ENCODE assay signal across 10 cellular contexts in genomic region chr2:55416826-55417568, GRCh38. TPM values are rescaled to one million over a fixed set of nuclear protein-coding genes. Genes with fewer than 3 reads are reported as not detected.
DNase-seq lines count a peak whose midpoint lies in the region; ATAC-seq, FAIRE-seq and TF ChIP-seq lines count a peak whose summit lies in the region.
"Had no signal": no experiment of that assay in that cellular context is flagged by ENCODE, and none has a peak within 500 bp of the region (broad histone marks: within the 10 kb centered on the region; RNA-seq: fewer than 3 reads in every experiment).

No MANE protein-coding gene starts in this region.

- H3K4me1 Mint-ChIP-seq in activated CD4-positive, alpha-beta T cell treated with anti-CD3 and anti-CD28 coated beads for 36 hours: peaks cover 34% of the 10 kb centered on the region

- peaks cover 67% of the 10 kb centered on the region for H3K79me2 ChIP-seq in HepG2 (ENCODE audit: insufficient read depth, low read length)

- H3K4me2 ChIP-seq in HepG2 (ENCODE audit: low read depth, low read length): peak overlapping the region; percentile 92

- peaks cover 7 to 15% of the 10 kb centered on the region in 2 experiments; a peak in 3 of 5 replicates for H3K36me3 ChIP-seq in HepG2 (replicated peaks in 1 of 2; ENCODE audit: control insufficient read depth in 1 of 2, insufficient read depth in 2 of 2, low read length in 2 of 2)
- H3K36me3 ChIP-seq in right lobe of liver: no peaks in the 10 kb centered on the region
- H3K36me3 ChIP-seq in SJCRH30: peaks cover 16% of the 10 kb centered on the region
- peaks cover 2% of the 10 kb centered on the region for H3K36me3 ChIP-seq in upper lobe of right lung
- peaks cover 0 to 9% (median 0%) of the 10 kb centered on the region in 3 donors for H3K36me3 ChIP-seq in tibial nerve

- H3K36me3 Mint-ChIP-seq in activated CD4-positive, alpha-beta T cell treated with anti-CD3 and anti-CD28 coated beads for 36 hours (ENCODE audit: low read depth): no peaks in the 10 kb centered on the region

- H3K4me3 Mint-ChIP-seq in activated CD4-positive, alpha-beta T cell treated with anti-CD3 and anti-CD28 coated beads for 36 hours: no peak overlapping the region
- H3K4me3 Mint-ChIP-seq: activated T-cell treated with anti-CD3 and anti-CD28 coated beads, Interleukin-2, amount 50 U/mL, for 24 hours had no signal

- H3K9ac ChIP-seq in HepG2 (ENCODE audit: insufficient read depth, low read depth, low read length): peak overlapping the region; percentile 12

- TF ChIP-seq CTCF in HepG2 (CRISPR knock-in tag; IDR thresholded peaks at IDR 0.05) (no peak), right lobe of liver (IDR thresholded peaks at IDR 0.05) (no peak), fibroblast of pulmonary artery (IDR thresholded peaks at IDR 0.05; ENCODE audit: low read length, missing control alignments) (no peak), upper lobe of right lung (IDR thresholded peaks at IDR 0.05) (no peak), tibial nerve (IDR thresholded peaks at IDR 0.05) (no peak)

- no peak for FAIRE-seq in HepG2 (lab: Jason Lieb, UNC)

- H3K27me3 Mint-ChIP-seq in activated CD4-positive, alpha-beta T cell treated with anti-CD3 and anti-CD28 coated beads for 36 hours: peaks cover 7% of the 10 kb centered on the region

- no peak for TF ChIP-seq EP300 in HepG2 (IDR thresholded peaks at IDR 0.05; ENCODE audit: low read depth in 2 of 2, low read length in 2 of 2)
- no peak for TF ChIP-seq EP300 in HepG2 (CRISPR knock-in tag; IDR thresholded peaks at IDR 0.05; ENCODE audit: borderline replicate concordance)
- no peak for TF ChIP-seq EP300 in tibial nerve (IDR thresholded peaks at IDR 0.05)

- peak overlapping the region in 2 of 3 experiments; percentile 89 to 98; a peak in 4 of 6 replicates for H3K4me3 ChIP-seq in HepG2 (replicated peaks in 1 of 3; ENCODE audit: insufficient read depth in 1 of 3, low read depth in 2 of 3, low read length in 3 of 3)
- no peak overlapping the region for H3K4me3 ChIP-seq in right lobe of liver
- peak overlapping the region; percentile 90 for H3K4me3 ChIP-seq in SJCRH30
- H3K4me3 ChIP-seq in fibroblast of pulmonary artery (replicated peaks; ENCODE audit: low read depth, low read length): peak overlapping the region; percentile 84
- H3K4me3 ChIP-seq in upper lobe of right lung: peak overlapping the region; percentile 80
- H3K4me3 ChIP-seq in tibial nerve: no peak overlapping the region

- H3K4me1 ChIP-seq in HepG2 (ENCODE audit: insufficient read depth, low read length): peaks cover 43% of the 10 kb centered on the region
- no peaks in the 10 kb centered on the region for H3K4me1 ChIP-seq in right lobe of liver
- H3K4me1 ChIP-seq in SJCRH30: peaks cover 6% of the 10 kb centered on the region; the same call in 1 of the 2 replicates
- H3K4me1 ChIP-seq in upper lobe of right lung: peaks cover 11% of the 10 kb centered on the region
- peaks cover 0 to 34% (median 2%) of the 10 kb centered on the region in 4 donors for H3K4me1 ChIP-seq in tibial nerve

- WGBS in HepG2 (ENCODE audit: low lambda C conversion rate): 73% methylated on average over 5 of the region's 5 CpGs
- WGBS in right lobe of liver (ENCODE audit: insufficient coverage, low coverage, low lambda C conversion rate, missing lambda C conversion rate): 58% methylated on average over 5 of the region's 5 CpGs
- WGBS in tibial nerve, 2 donors: 63 to 64% methylated on average over 5 of the region's 5 CpGs

- intact Hi-C loops in HepG2 (cut with micrococcal nuclease; ENCODE audit: unreplicated experiment) (loop anchor here (5.0 to 10.0 kb wide), 4 partner anchors 100 to 200 kb away; partner anchors contain the start of genes CFAP36, CLHC1, PPP4R3B and RPS27A), right lobe of liver (cut with DNase I) (no loop called here), upper lobe of right lung (cut with DNase I) (no loop called here)
- intact Hi-C loops in activated CD4-positive, alpha-beta T cell treated with anti-CD3 and anti-CD28 coated beads for 36 hours (cut with DNase I, micrococcal nuclease): loop anchor here in 1 of 2 experiments (5.0 kb wide), 2 partner anchors 135 to 185 kb away; partner anchors contain the start of genes CLHC1 and RPS27A

- TF ChIP-seq POLR2A in HepG2 (IDR thresholded peaks at IDR 0.05; ENCODE audit: insufficient read depth in 1 of 2, low read depth in 2 of 2, low read length in 2 of 2) (no peak), right lobe of liver (IDR thresholded peaks at IDR 0.05) (no peak), tibial nerve (IDR thresholded peaks at IDR 0.05) (no peak)

- no peak overlapping the region for H3K27ac Mint-ChIP-seq in activated CD4-positive, alpha-beta T cell treated with anti-CD3 and anti-CD28 coated beads for 36 hours
- H3K27ac Mint-ChIP-seq: activated T-cell treated with anti-CD3 and anti-CD28 coated beads, Interleukin-2, amount 50 U/mL, for 24 hours had no signal

- H3K27ac ChIP-seq in HepG2 (ENCODE audit: extremely low read length, insufficient read depth, low read length) (no peak overlapping the region), right lobe of liver (no peak overlapping the region), SJCRH30 (no peak overlapping the region), upper lobe of right lung (peak overlapping the region; percentile 7), tibial nerve (peak overlapping the region in 1 of 4 donors; percentile 31)

- DNase-seq in HepG2 (ENCODE audit: low spot score): no peak
- DNase-seq in right lobe of liver: no peak
- DNase-seq in SJCRH30: no peak
- no peak for DNase-seq in fibroblast of pulmonary artery (ENCODE audit: low read depth)
- no peak for DNase-seq in upper lobe of right lung
- no peak for DNase-seq in tibial nerve (ENCODE audit: low spot score in 2 of 2)
- no peak for DNase-seq in activated CD4-positive, alpha-beta T cell treated with anti-CD3 and anti-CD28 coated beads for 36 hours
- DNase-seq in COR-L47 (lab: John Stamatoyannopoulos, UW): no peak
- DNase-seq: activated T-cell treated with anti-CD3 and anti-CD28 coated beads, Interleukin-2, amount 50 U/mL, for 24 hours; stimulated activated naive CD4-positive, alpha-beta T cell had no signal

- no peaks in the 10 kb centered on the region for H4K20me1 ChIP-seq in HepG2 (ENCODE audit: insufficient read depth, low read length)

- CTCF ChIA-PET in HepG2 (lab: Yijun Ruan, JAX; ENCODE audit: low intra/inter-chr PET ratio, low total read pairs): no interaction called here
- CTCF ChIA-PET in activated CD4-positive, alpha-beta T cell treated with anti-CD3 and anti-CD28 coated beads for 36 hours (lab: Charles Lee): no interaction called here

- H3K27me3 ChIP-seq in HepG2 (ENCODE audit: control insufficient read depth in 1 of 2, insufficient read depth in 2 of 2, low read length in 2 of 2): peaks cover 0 to 4% of the 10 kb centered on the region in 2 experiments; a peak in 1 of 5 replicates
- H3K27me3 ChIP-seq in right lobe of liver: no peaks in the 10 kb centered on the region
- no peaks in the 10 kb centered on the region for H3K27me3 ChIP-seq in SJCRH30
- H3K27me3 ChIP-seq in upper lobe of right lung: no peaks in the 10 kb centered on the region
- H3K27me3 ChIP-seq in tibial nerve: no peaks in the 10 kb centered on the region

- BruUV-seq in HepG2 (replicated peaks; lab: Mats Ljungman, UMichigan): no TSS peak

- no peak overlapping the region for H2AFZ ChIP-seq in HepG2 (ENCODE audit: low read length)

- H3K9me3 ChIP-seq in HepG2 (ENCODE audit: low read length): no peaks in the 10 kb centered on the region
- H3K9me3 ChIP-seq in right lobe of liver: no peaks in the 10 kb centered on the region
- H3K9me3 ChIP-seq in SJCRH30 (replicated peaks): no peaks in the 10 kb centered on the region
- no peaks in the 10 kb centered on the region for H3K9me3 ChIP-seq in upper lobe of right lung
- H3K9me3 ChIP-seq in tibial nerve: no peaks in the 10 kb centered on the region

- no peaks in the 10 kb centered on the region for H3K9me3 Mint-ChIP-seq in activated CD4-positive, alpha-beta T cell treated with anti-CD3 and anti-CD28 coated beads for 36 hours (ENCODE audit: low read depth)
- H3K9me3 Mint-ChIP-seq: activated T-cell treated with anti-CD3 and anti-CD28 coated beads, Interleukin-2, amount 50 U/mL, for 24 hours had no signal

- in situ Hi-C loops in HepG2 (cut with HindIII; ENCODE audit: extremely low pct_ligation_motif_present, low pct_unique_long_range_greater_than_20kb): no loop called here

- ATAC-seq in HepG2: no peak
- no peak for ATAC-seq in right lobe of liver
- no peak for ATAC-seq in upper lobe of right lung
- no peak for ATAC-seq in activated CD4-positive, alpha-beta T cell treated with anti-CD3 and anti-CD28 coated beads for 36 hours

- TF ChIP-seq RAD21 in HepG2 (CRISPR knock-in tag; IDR thresholded peaks at IDR 0.05): no peak

- POLR2A ChIA-PET in HepG2 (lab: Yijun Ruan, JAX): no interaction called here
- POLR2A ChIA-PET in activated CD4-positive, alpha-beta T cell treated with anti-CD3 and anti-CD28 coated beads for 36 hours (lab: Charles Lee): no interaction called here

RNA-seq across cellular contexts. Expression of gene CCDC88A, which starts 2.7 kb away (rescaled TPM):
- total RNA-seq in HepG2 (2016; rRNA removed; fragmentation: Illumina TruSeq; extraction: Trizol) (84.1 and 112 TPM in 2 replicates), right lobe of liver (10 to 100 TPM; 11.5 to 26.1 (median 18.5) TPM), upper lobe of right lung (86.1 TPM), tibial nerve (10 to 100 TPM; 41.0 to 64.7 (median 57.5) TPM)
- 8.0 and 11.9 TPM in 2 replicates for total RNA-seq in HepG2 (2016; cell fraction: cytosol; rRNA removed; fragmentation: Illumina TruSeq; extraction: Trizol; ENCODE audit: low read depth)
- total RNA-seq in HepG2 (2016; cell fraction: insoluble cytoplasmic fraction; rRNA removed; fragmentation: Illumina TruSeq; extraction: Trizol): 79.7 and 118 TPM in 2 replicates
- 26.2 and 31.6 TPM in 2 replicates for total RNA-seq in HepG2 (2016; cell fraction: membrane; rRNA removed; fragmentation: Illumina TruSeq; extraction: Trizol)
- total RNA-seq in HepG2 (2016; cell fraction: nucleus; rRNA removed; fragmentation: Illumina TruSeq; extraction: Trizol): 146 and 156 TPM in 2 replicates
- polyA plus RNA-seq in HepG2 (2011; rRNA removed): 34.6 and 43.2 TPM in 2 replicates
- 13.5 and 21.7 TPM in 2 replicates for polyA plus RNA-seq in HepG2 (2011; cell fraction: cytosol; rRNA removed)
- 32.8 and 36.0 TPM in 2 replicates for polyA plus RNA-seq in HepG2 (2011; cell fraction: nucleus; rRNA removed)
- 26.1 and 33.7 TPM in 2 replicates for polyA plus RNA-seq in HepG2 (2012)
- polyA plus RNA-seq in HepG2 (2016; cell fraction: cytosol; fragmentation: Illumina TruSeq; extraction: Trizol; ENCODE audit: low read depth): 3.1 TPM in 2 replicates
- 70.6 and 78.0 TPM in 2 replicates for polyA plus RNA-seq in HepG2 (2016; cell fraction: insoluble cytoplasmic fraction; fragmentation: Illumina TruSeq; extraction: Trizol; ENCODE audit: low read depth)
- polyA plus RNA-seq in HepG2 (2016; cell fraction: membrane; fragmentation: Illumina TruSeq; extraction: Trizol; ENCODE audit: low read depth): 10.7 and 12.9 TPM in 2 replicates
- polyA plus RNA-seq in HepG2 (2016; cell fraction: nucleus; fragmentation: Illumina TruSeq; extraction: Trizol; ENCODE audit: insufficient read depth, low read depth): 109 and 125 TPM in 2 replicates
- polyA minus RNA-seq in HepG2 (2011; rRNA and poly(A)+ RNA removed; ENCODE audit: low replicate concordance): 85.4 and 100 TPM in 2 replicates
- polyA minus RNA-seq in HepG2 (2011; cell fraction: cytosol; rRNA and poly(A)+ RNA removed): 37.2 and 51.3 TPM in 2 replicates
- polyA minus RNA-seq in HepG2 (2011; cell fraction: nucleus; rRNA and poly(A)+ RNA removed): 204 and 205 TPM in 2 replicates
- 99.2 and 134 TPM in 2 replicates for total RNA-seq in SJCRH30 (2014; rRNA removed; shearing (Covaris generic))
- 10 to 100 TPM; 10.1 to 11.3 TPM for total RNA-seq in activated CD4-positive, alpha-beta T cell treated with anti-CD3 and anti-CD28 coated beads for 36 hours

Comparison
In these comparisons a context has a peak if more than half of its experiments do, and no peak if none do; other contexts are left out.
1. H3K4me3 ChIP-seq: peak in HepG2 (2 of 3), SJCRH30 (single experiment), fibroblast of pulmonary artery (single experiment) and upper lobe of right lung (single experiment); none in right lobe of liver (0 of 3) and tibial nerve (0 of 4).